13 cellular contexts compared by ENCODE assay signal in genomic region chr19:32677657-32678056, GRCh38. TPM values are rescaled to one million over a fixed set of nuclear protein-coding genes. Genes with fewer than 3 reads are reported as not detected.
DNase-seq lines count a peak whose midpoint lies in the region; ATAC-seq and TF ChIP-seq lines count a peak whose summit lies in the region.
"Had no signal": no experiment of that assay in that cellular context is flagged by ENCODE, and none has a peak within 500 bp of the region (broad histone marks: within the 10 kb centered on the region; RNA-seq: fewer than 3 reads in every experiment).

No MANE protein-coding gene starts in this region.

- POLR2A ChIA-PET in WTC11 (lab: Charles Lee) = interaction anchor here (0.7 kb wide), 1 partner anchor 8 kb away, joined by 3 read pairs; no protein-coding TSS in a partner anchor

- intact Hi-C loops in left ventricle myocardium inferior (cut with micrococcal nuclease) = no loop called here
- intact Hi-C loops in Right ventricle myocardium inferior (cut with DNase I) = loop anchor here (10.0 kb wide), 1 partner anchor 73 kb away; no protein-coding TSS in a partner anchor
- intact Hi-C loops in upper lobe of right lung (cut with DNase I) = no loop called here

- H3K36me3 ChIP-seq in left ventricle myocardium inferior (no peaks in the 10 kb centered on the region), upper lobe of right lung (no peaks in the 10 kb centered on the region)
- H3K36me3 ChIP-seq: suprapubic skin had no signal

- H3K4me3 ChIP-seq in left ventricle myocardium inferior (peak overlapping the region; percentile 94), upper lobe of right lung (no peak overlapping the region), foreskin fibroblast (ENCODE audit: low read depth in 1 of 2, low read length in 2 of 2) (no peak overlapping the region)
- H3K4me3 ChIP-seq: suprapubic skin had no signal

- ATAC-seq in Right ventricle myocardium inferior (no peak), WTC11 (no peak), upper lobe of right lung (no peak)
- ATAC-seq: foreskin keratinocyte had no signal

- DNase-seq in left ventricle myocardium inferior = no peak
- DNase-seq in Right ventricle myocardium inferior (ENCODE audit: missing footprints) = no peak
- peak; percentile 30 for DNase-seq in WTC11 (ENCODE audit: low spot score)
- no peak for DNase-seq in immature natural killer cell
- DNase-seq in upper lobe of right lung = no peak
- no peak for DNase-seq in foreskin fibroblast
- DNase-seq in LoVo (ENCODE audit: low spot score) = no peak
- no peak for DNase-seq in NCI-H1105 treated with DMSO at 0.1 percent for 48 hours (lab: John Stamatoyannopoulos, UW)
- DNase-seq: activated CD4-positive, CD25-positive, alpha-beta regulatory T cell treated with anti-CD3 and anti-CD28 coated beads, Interleukin-2, amount 50 U/mL, for 72 hours; foreskin keratinocyte; NCI-H1417 had no signal

- TF ChIP-seq CTCF in left ventricle myocardium inferior (IDR thresholded peaks at IDR 0.05; ENCODE audit: borderline replicate concordance) (peak; percentile 21), WTC11 (IDR thresholded peaks at IDR 0.05) (no peak), upper lobe of right lung (IDR thresholded peaks at IDR 0.05) (no peak), foreskin fibroblast (IDR thresholded peaks at IDR 0.05; ENCODE audit: low read depth, low read length) (no peak)

- no peaks in the 10 kb centered on the region; the same call in 1 of the 2 replicates for H3K36me3 Mint-ChIP-seq in WTC11
- no peaks in the 10 kb centered on the region for H3K36me3 Mint-ChIP-seq in immature natural killer cell

- H3K27me3 Mint-ChIP-seq in WTC11 (ENCODE audit: low read depth) = peaks cover 41% of the 10 kb centered on the region
- H3K27me3 Mint-ChIP-seq in immature natural killer cell (ENCODE audit: low read depth in 3 of 3) = peaks cover 14 to 20% (median 14%) of the 10 kb centered on the region in 3 donors

- H3K27ac Mint-ChIP-seq in WTC11 = no peak overlapping the region
- no peak overlapping the region for H3K27ac Mint-ChIP-seq in immature natural killer cell

- H3K4me3 Mint-ChIP-seq in WTC11 (peak overlapping the region; percentile 52), immature natural killer cell (peak overlapping the region in 4 of 5 donors; percentile 25 to 79 (median 58))

- H3K27ac ChIP-seq in left ventricle myocardium inferior (replicated peaks) = peak overlapping the region; percentile 93
- H3K27ac ChIP-seq in upper lobe of right lung = peak overlapping the region; percentile 42
- H3K27ac ChIP-seq: C4-2B, foreskin keratinocyte, suprapubic skin had no signal

- H3K4me1 ChIP-seq in left ventricle myocardium inferior = peaks cover 47% of the 10 kb centered on the region
- peaks cover 18% of the 10 kb centered on the region for H3K4me1 ChIP-seq in upper lobe of right lung
- H3K4me1 ChIP-seq: foreskin keratinocyte had no signal

- H3K4me1 Mint-ChIP-seq in WTC11 = peaks cover 23% of the 10 kb centered on the region
- H3K4me1 Mint-ChIP-seq in immature natural killer cell = peaks cover 22 to 29% of the 10 kb centered on the region in 2 donors

- CTCF ChIA-PET in WTC11 (lab: Charles Lee) = interaction anchor here (0.5 to 3.9 kb wide), 6 partner anchors 13 to 141 kb away, joined by 3 to 15 read pairs (median 4); partner anchors contain the start of gene NUDT19

- H3K9me3 ChIP-seq in left ventricle myocardium inferior (replicated peaks) = no peaks in the 10 kb centered on the region
- no peaks in the 10 kb centered on the region for H3K9me3 ChIP-seq in upper lobe of right lung
- H3K9me3 ChIP-seq: suprapubic skin had no signal

- H3K9me3 Mint-ChIP-seq in WTC11 (no peaks in the 10 kb centered on the region), immature natural killer cell (no peaks in the 10 kb centered on the region)

- H3K27me3 ChIP-seq in left ventricle myocardium inferior (ENCODE audit: low read depth) = peaks cover 32% of the 10 kb centered on the region
- H3K27me3 ChIP-seq in upper lobe of right lung = peaks cover 22% of the 10 kb centered on the region

TF ChIP-seq in WTC11, 78 proteins besides CTCF, POLR2A, EP300 and RAD21 (continues in another document):
- no peak for TF ChIP-seq ATF1 (CRISPR knock-in tag; IDR thresholded peaks at IDR 0.05)
- no peak for TF ChIP-seq NFYB (CRISPR knock-in tag; conservative IDR thresholded peaks at IDR 0.05; ENCODE audit: low read depth)
- TF ChIP-seq GRHL2 (CRISPR knock-in tag; IDR thresholded peaks at IDR 0.05; ENCODE audit: insufficient replicate concordance, severe bottlenecking) = no peak
- no peak for TF ChIP-seq MAX (CRISPR knock-in tag; IDR thresholded peaks at IDR 0.05)
- TF ChIP-seq JUN (CRISPR knock-in tag; IDR thresholded peaks at IDR 0.05) = no peak
- TF ChIP-seq NFATC4 (CRISPR knock-in tag; IDR thresholded peaks at IDR 0.05) = no peak
- TF ChIP-seq, protein P1, sequence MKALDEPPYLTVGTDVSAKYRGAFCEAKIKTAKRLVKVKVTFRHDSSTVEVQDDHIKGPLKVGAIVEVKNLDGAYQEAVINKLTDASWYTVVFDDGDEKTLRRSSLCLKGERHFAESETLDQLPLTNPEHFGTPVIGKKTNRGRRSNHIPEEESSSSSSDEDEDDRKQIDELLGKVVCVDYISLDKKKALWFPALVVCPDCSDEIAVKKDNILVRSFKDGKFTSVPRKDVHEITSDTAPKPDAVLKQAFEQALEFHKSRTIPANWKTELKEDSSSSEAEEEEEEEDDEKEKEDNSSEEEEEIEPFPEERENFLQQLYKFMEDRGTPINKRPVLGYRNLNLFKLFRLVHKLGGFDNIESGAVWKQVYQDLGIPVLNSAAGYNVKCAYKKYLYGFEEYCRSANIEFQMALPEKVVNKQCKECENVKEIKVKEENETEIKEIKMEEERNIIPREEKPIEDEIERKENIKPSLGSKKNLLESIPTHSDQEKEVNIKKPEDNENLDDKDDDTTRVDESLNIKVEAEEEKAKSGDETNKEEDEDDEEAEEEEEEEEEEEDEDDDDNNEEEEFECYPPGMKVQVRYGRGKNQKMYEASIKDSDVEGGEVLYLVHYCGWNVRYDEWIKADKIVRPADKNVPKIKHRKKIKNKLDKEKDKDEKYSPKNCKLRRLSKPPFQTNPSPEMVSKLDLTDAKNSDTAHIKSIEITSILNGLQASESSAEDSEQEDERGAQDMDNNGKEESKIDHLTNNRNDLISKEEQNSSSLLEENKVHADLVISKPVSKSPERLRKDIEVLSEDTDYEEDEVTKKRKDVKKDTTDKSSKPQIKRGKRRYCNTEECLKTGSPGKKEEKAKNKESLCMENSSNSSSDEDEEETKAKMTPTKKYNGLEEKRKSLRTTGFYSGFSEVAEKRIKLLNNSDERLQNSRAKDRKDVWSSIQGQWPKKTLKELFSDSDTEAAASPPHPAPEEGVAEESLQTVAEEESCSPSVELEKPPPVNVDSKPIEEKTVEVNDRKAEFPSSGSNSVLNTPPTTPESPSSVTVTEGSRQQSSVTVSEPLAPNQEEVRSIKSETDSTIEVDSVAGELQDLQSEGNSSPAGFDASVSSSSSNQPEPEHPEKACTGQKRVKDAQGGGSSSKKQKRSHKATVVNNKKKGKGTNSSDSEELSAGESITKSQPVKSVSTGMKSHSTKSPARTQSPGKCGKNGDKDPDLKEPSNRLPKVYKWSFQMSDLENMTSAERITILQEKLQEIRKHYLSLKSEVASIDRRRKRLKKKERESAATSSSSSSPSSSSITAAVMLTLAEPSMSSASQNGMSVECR (CRISPR knock-in tag; IDR thresholded peaks at IDR 0.05; ENCODE audit: borderline replicate concordance) = no peak
- no peak for TF ChIP-seq SMAD4 (CRISPR knock-in tag; IDR thresholded peaks at IDR 0.05)
- TF ChIP-seq ZNF423 (CRISPR knock-in tag; IDR thresholded peaks at IDR 0.05) = no peak
- no peak for TF ChIP-seq GABPB1 (CRISPR knock-in tag; IDR thresholded peaks at IDR 0.05)
- TF ChIP-seq TCF7 (CRISPR knock-in tag; IDR thresholded peaks at IDR 0.05; ENCODE audit: low read depth) = no peak

RNA-seq across cellular contexts. Expression of gene RGS9BP, which starts 2.0 kb away (rescaled TPM):
- total RNA-seq in left ventricle myocardium inferior (8.6 TPM), Right ventricle myocardium inferior (12.5 TPM), WTC11 (2021) (0.24 to 0.41 TPM (median 0.37 TPM) in 3 replicates), upper lobe of right lung (2.0 TPM)
- polyA plus RNA-seq in immature natural killer cell = under 1 TPM in 2 of 3 donors, not detected in 1; 0.12 to 0.30 TPM

RNA-seq across cellular contexts. Expression of gene ANKRD27, which starts 2.7 kb away (rescaled TPM):
- total RNA-seq in left ventricle myocardium inferior (18.0 TPM), Right ventricle myocardium inferior (25.9 TPM), WTC11 (2021) (48.6 to 55.7 TPM (median 55.4 TPM) in 3 replicates), upper lobe of right lung (35.6 TPM)
- polyA plus RNA-seq in immature natural killer cell = 10 to 100 TPM; 10.2 to 22.3 (median 13.2) TPM

RNA-seq across cellular contexts. Expression of gene NUDT19, which starts 14.0 kb away (rescaled TPM):
- total RNA-seq in left ventricle myocardium inferior = 22.7 TPM
- 23.8 TPM for total RNA-seq in Right ventricle myocardium inferior
- 2.4 to 3.0 TPM (median 2.7 TPM) in 3 replicates for total RNA-seq in WTC11 (2021)
- polyA plus RNA-seq in immature natural killer cell = 1 to 10 TPM; 3.3 to 3.6 (median 3.4) TPM
- total RNA-seq in upper lobe of right lung = 14.2 TPM

RNA-seq across cellular contexts. Expression of gene TDRD12, which starts 41.9 kb away (rescaled TPM):
- total RNA-seq in left ventricle myocardium inferior (not detected), Right ventricle myocardium inferior (not detected), WTC11 (2021) (1.3 to 1.8 TPM (median 1.6 TPM) in 3 replicates), upper lobe of right lung (not detected)
- under 1 TPM in 2 of 3 donors, not detected in 1; 0.36 to 0.39 TPM for polyA plus RNA-seq in immature natural killer cell
